ENCODE assay signal across 20 cellular contexts in genomic region chr6:160079686-160080043, GRCh38. TPM values are rescaled to one million over a fixed set of nuclear protein-coding genes. Genes with fewer than 3 reads are reported as not detected.
DNase-seq lines count a peak whose midpoint lies in the region; ATAC-seq and TF ChIP-seq lines count a peak whose summit lies in the region.
"Had no signal": no experiment of that assay in that cellular context is flagged by ENCODE, and none has a peak within 500 bp of the region (broad histone marks: within the 10 kb centered on the region; RNA-seq: fewer than 3 reads in every experiment).

No MANE protein-coding gene starts in this region.

- H3K9ac ChIP-seq in liver (ENCODE audit: low read depth in 1 of 2, low read length in 2 of 2): no peak overlapping the region

- peak; percentile 26 to 29 for TF ChIP-seq RAD21 in liver (IDR thresholded peaks at IDR 0.05)

- peaks cover 13% of the 10 kb centered on the region for H3K36me3 Mint-ChIP-seq in T-helper 17 cell (ENCODE audit: low read depth)
- H3K36me3 Mint-ChIP-seq in endothelial cell (ENCODE audit: low read depth, unreplicated experiment): peaks cover 52% of the 10 kb centered on the region
- peaks cover 52% of the 10 kb centered on the region for H3K36me3 Mint-ChIP-seq in progenitor cell of endocrine pancreas (ENCODE audit: insufficient read depth)

- intact Hi-C loops in tibial artery (cut with DNase I; ENCODE audit: low total_unique reads): loop anchor here (10.0 kb wide), 1 partner anchor 215 kb away; no protein-coding TSS in a partner anchor

- H3K4me3 Mint-ChIP-seq in T-helper 17 cell (peak overlapping the region; percentile 7), endothelial cell (ENCODE audit: unreplicated experiment) (peak overlapping the region; percentile 47), progenitor cell of endocrine pancreas (ENCODE audit: low read depth) (no peak overlapping the region)
- H3K4me3 Mint-ChIP-seq: CD4-positive, alpha-beta memory T cell; GM23338; H9 had no signal

- H3K27me3 ChIP-seq in liver (ENCODE audit: control insufficient read depth in 4 of 4, insufficient read depth in 4 of 4, low read length in 3 of 4) (no peaks in the 10 kb centered on the region), tibial artery (no peaks in the 10 kb centered on the region)
- H3K27me3 ChIP-seq in effector memory CD4-positive, alpha-beta T cell (replicated peaks; ENCODE audit: control insufficient read depth, insufficient read depth, low read length, poor library complexity, severe bottlenecking): no peaks in the 10 kb centered on the region

- WGBS in liver: 38% methylated on average over 12 of the region's 12 CpGs

- TF ChIP-seq CTCF in endothelial cell (IDR thresholded peaks at IDR 0.05; ENCODE audit: unreplicated experiment) (no peak), liver (IDR thresholded peaks at IDR 0.05; ENCODE audit: low read depth, low read length, missing input control) (no peak), progenitor cell of endocrine pancreas (IDR thresholded peaks at IDR 0.05; ENCODE audit: unreplicated experiment) (no peak), tibial artery (IDR thresholded peaks at IDR 0.05) (no peak)

- no peak for ATAC-seq in T-helper 17 cell
- ATAC-seq: GM23338, HCT116 had no signal

- no peak overlapping the region for H3K27ac Mint-ChIP-seq in T-helper 17 cell
- no peak overlapping the region for H3K27ac Mint-ChIP-seq in endothelial cell (ENCODE audit: unreplicated experiment)
- peak overlapping the region; percentile 52 for H3K27ac Mint-ChIP-seq in progenitor cell of endocrine pancreas
- H3K27ac Mint-ChIP-seq: GM23338, H9 had no signal

- H3K9me3 Mint-ChIP-seq in endothelial cell (ENCODE audit: unreplicated experiment) (no peaks in the 10 kb centered on the region), progenitor cell of endocrine pancreas (ENCODE audit: low read depth) (peaks cover 3% of the 10 kb centered on the region)
- H3K9me3 Mint-ChIP-seq: CD4-positive, alpha-beta memory T cell had no signal

- peaks cover 6 to 29% (median 16%) of the 10 kb centered on the region in 4 donors for H3K4me1 ChIP-seq in liver (ENCODE audit: control insufficient read depth in 4 of 4, insufficient read depth in 4 of 4, low read length in 3 of 4)
- H3K4me1 ChIP-seq in effector memory CD4-positive, alpha-beta T cell (ENCODE audit: control insufficient read depth, insufficient read depth, low read length, poor library complexity, severe bottlenecking): no peaks in the 10 kb centered on the region
- H3K4me1 ChIP-seq in tibial artery: no peaks in the 10 kb centered on the region

- H3K27ac ChIP-seq in liver (ENCODE audit: low read depth in 1 of 2, low read length in 2 of 2) (peak overlapping the region; percentile 51 to 75), tibial artery (no peak overlapping the region)
- no peak overlapping the region for H3K27ac ChIP-seq in effector memory CD4-positive, alpha-beta T cell (ENCODE audit: insufficient read depth, low read length, poor library complexity, severe bottlenecking)

- H3K4me3 ChIP-seq in liver (ENCODE audit: low read depth in 1 of 3, low read length in 3 of 3) (no peak overlapping the region), tibial artery (no peak overlapping the region)
- H3K4me3 ChIP-seq in effector memory CD4-positive, alpha-beta T cell (ENCODE audit: insufficient read depth, low read depth, low read length, poor library complexity, severe bottlenecking): no peak overlapping the region
- H3K4me3 ChIP-seq: GM23338 had no signal

- H3K27me3 Mint-ChIP-seq in T-helper 17 cell (no peaks in the 10 kb centered on the region), endothelial cell (ENCODE audit: unreplicated experiment) (peaks cover 3% of the 10 kb centered on the region), progenitor cell of endocrine pancreas (no peaks in the 10 kb centered on the region)
- H3K27me3 Mint-ChIP-seq: CD4-positive, alpha-beta memory T cell had no signal

- H3K4me1 Mint-ChIP-seq in T-helper 17 cell (peaks cover 2% of the 10 kb centered on the region), endothelial cell (ENCODE audit: unreplicated experiment) (no peaks in the 10 kb centered on the region), progenitor cell of endocrine pancreas (ENCODE audit: low read depth) (peaks cover 2% of the 10 kb centered on the region)

- peaks cover 3 to 43% (median 31%) of the 10 kb centered on the region in 4 donors for H3K36me3 ChIP-seq in liver (ENCODE audit: control insufficient read depth in 4 of 4, insufficient read depth in 3 of 4, low read depth in 1 of 4, low read length in 3 of 4)
- peaks cover 51% of the 10 kb centered on the region for H3K36me3 ChIP-seq in effector memory CD4-positive, alpha-beta T cell (ENCODE audit: control insufficient read depth, insufficient read depth, low read length)
- H3K36me3 ChIP-seq in tibial artery: peaks cover 72 to 98% (median 80%) of the 10 kb centered on the region in 3 donors

- no peaks in the 10 kb centered on the region for H3K9me3 ChIP-seq in T-helper 17 cell (ENCODE audit: control insufficient read depth, low read length, poor library complexity, severe bottlenecking)
- no peaks in the 10 kb centered on the region for H3K9me3 ChIP-seq in liver (ENCODE audit: control insufficient read depth in 4 of 4, low read length in 3 of 4)
- no peaks in the 10 kb centered on the region for H3K9me3 ChIP-seq in effector memory CD4-positive, alpha-beta T cell (ENCODE audit: control insufficient read depth, low read length)
- no peaks in the 10 kb centered on the region for H3K9me3 ChIP-seq in tibial artery

- DNase-seq in T-helper 17 cell: no peak
- no peak for DNase-seq in endothelial cell (ENCODE audit: low spot score)
- DNase-seq in progenitor cell of endocrine pancreas (ENCODE audit: low spot score, unreplicated experiment): no peak
- no peak for DNase-seq in NOMO-1 treated with dmso at 0.1 percent for 144 hours (lab: John Stamatoyannopoulos, UW; ENCODE audit: unreplicated experiment)
- no peak for DNase-seq in effector memory CD4-positive, alpha-beta T cell
- no peak for DNase-seq in activated CD4-positive, CD25-positive, alpha-beta regulatory T cell (lab: John Stamatoyannopoulos, UW)
- no peak for DNase-seq in tibial artery
- DNase-seq: C1 segment of cervical spinal cord; Calu3; CD4-positive, alpha-beta memory T cell; COR-L47; DMS53; DMS79 treated with DMSO at 0.1 percent for 48 hours; GF-D8; H9 had no signal

TF ChIP-seq in liver, 16 proteins besides CTCF, POLR2A, EP300 and RAD21 (continues in another document):
- peak; percentile 80 to 83 for TF ChIP-seq HNF4A (conservative IDR thresholded peaks at IDR 0.05)
- TF ChIP-seq HNF4G (IDR thresholded peaks at IDR 0.05): no peak
- TF ChIP-seq NR2F2 (IDR thresholded peaks at IDR 0.05): no peak
- peak; percentile 66 for TF ChIP-seq REST (IDR thresholded peaks at IDR 0.05)
- TF ChIP-seq FOXA2 (IDR thresholded peaks at IDR 0.05): peak; percentile 85
- peak in 1 of 2 donors; percentile 54 for TF ChIP-seq JUND (IDR thresholded peaks at IDR 0.05)
- no peak for TF ChIP-seq GABPA (IDR thresholded peaks at IDR 0.05 in 1 of 2, conservative IDR thresholded peaks at IDR 0.05 in 1 of 2)
- no peak for TF ChIP-seq ATF3 (IDR thresholded peaks at IDR 0.05)
- TF ChIP-seq ZBTB33 (IDR thresholded peaks at IDR 0.05): no peak
- peak; percentile 46 for TF ChIP-seq YY1 (IDR thresholded peaks at IDR 0.05)
- no peak for TF ChIP-seq TAF1 (conservative IDR thresholded peaks at IDR 0.05)

RNA-seq across cellular contexts. Expression of gene SLC22A1, which starts 42.0 kb away (rescaled TPM):
- under 1 TPM; 0.21 to 0.45 TPM for total RNA-seq in T-helper 17 cell
- total RNA-seq in endothelial cell (ENCODE audit: unreplicated experiment): 2.7 TPM
- total RNA-seq in liver: 100 to 1,000 TPM in 1 of 2 donors, under 1 TPM in 1; 0.79 to 407 TPM
- polyA plus RNA-seq in liver: 1,000 to 10,000 TPM in 1 of 2 donors, 100 to 1,000 TPM in 1; 471 to 1,107 TPM
- 2.4 and 3.0 TPM in 2 replicates for total RNA-seq in progenitor cell of endocrine pancreas
- total RNA-seq: G401, H4 had no signal

Comparison
In these comparisons a context has a peak if more than half of its experiments do, and no peak if none do; other contexts are left out.
1. H3K27ac ChIP-seq: peak in liver (2 of 2); none in effector memory CD4-positive, alpha-beta T cell (single experiment) and tibial artery (0 of 2).